1 cellular context compared by ENCODE assay signal in the genomic region with DNA sequence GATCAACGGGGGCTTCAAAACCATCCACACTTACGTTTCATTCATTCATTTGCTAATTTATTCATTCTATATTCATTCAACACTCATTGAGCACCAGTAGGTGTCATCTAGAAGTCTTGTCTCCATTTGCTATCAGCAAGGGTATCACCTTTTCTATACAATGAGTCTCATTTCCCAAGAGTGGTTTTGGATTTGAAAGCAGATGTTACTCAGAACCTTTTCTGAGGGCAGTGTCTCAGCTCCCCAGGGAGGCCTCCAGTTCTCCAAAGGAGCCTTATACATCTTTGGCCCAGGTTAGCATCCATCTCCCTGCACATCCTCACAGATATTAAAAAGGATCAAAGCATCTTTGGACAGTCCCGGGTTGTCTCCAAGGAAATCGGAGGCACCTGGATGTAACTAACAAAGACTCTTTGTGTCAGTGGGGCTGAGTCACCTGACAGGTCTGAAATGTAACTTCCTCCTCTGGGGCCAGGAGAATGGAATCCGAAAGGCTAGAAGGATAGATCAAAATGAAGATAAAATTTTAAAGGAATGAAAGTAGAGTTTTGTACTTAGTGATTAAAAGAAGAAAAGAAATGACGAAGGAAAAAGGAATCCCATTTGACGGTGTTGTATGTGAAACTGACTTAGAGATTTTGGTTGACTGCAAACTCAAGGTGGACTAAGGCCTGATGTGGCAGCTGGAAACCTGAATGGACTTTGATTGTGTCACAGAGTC.
TF ChIP-seq lines count a peak whose summit lies in the region.

No MANE protein-coding gene starts in this region.

TF ChIP-seq in HCT116, 20 proteins besides CTCF, POLR2A, EP300 and RAD21 (continued from another document):
- TF ChIP-seq POLR2AphosphoS5 (IDR thresholded peaks at IDR 0.05; ENCODE audit: low read depth, low read length) (no peak), ZNF274 (IDR thresholded peaks at IDR 0.05; ENCODE audit: low read depth, low read length) (no peak), CEBPB (IDR thresholded peaks at IDR 0.05; ENCODE audit: low read depth) (peak; percentile 55; the same call in 1 of the 2 replicates), EZH2phosphoT487 (IDR thresholded peaks at IDR 0.05; ENCODE audit: borderline replicate concordance) (no peak), SRF (IDR thresholded peaks at IDR 0.05; ENCODE audit: low read depth) (no peak), YY1 (IDR thresholded peaks at IDR 0.05; ENCODE audit: extremely low read depth, insufficient replicate concordance, low read depth, low read length) (peak; percentile 23), SIN3A (IDR thresholded peaks at IDR 0.05; ENCODE audit: low read depth) (peak; percentile 49), ELF1 (IDR thresholded peaks at IDR 0.05; ENCODE audit: borderline replicate concordance, low read depth) (no peak), ZFX (IDR thresholded peaks at IDR 0.05) (no peak), TCF7L2 (IDR thresholded peaks at IDR 0.05; ENCODE audit: borderline replicate concordance, extremely low read depth, insufficient read depth, insufficient read length) (peak; percentile 58)
- TF ChIP-seq, protein P1, sequence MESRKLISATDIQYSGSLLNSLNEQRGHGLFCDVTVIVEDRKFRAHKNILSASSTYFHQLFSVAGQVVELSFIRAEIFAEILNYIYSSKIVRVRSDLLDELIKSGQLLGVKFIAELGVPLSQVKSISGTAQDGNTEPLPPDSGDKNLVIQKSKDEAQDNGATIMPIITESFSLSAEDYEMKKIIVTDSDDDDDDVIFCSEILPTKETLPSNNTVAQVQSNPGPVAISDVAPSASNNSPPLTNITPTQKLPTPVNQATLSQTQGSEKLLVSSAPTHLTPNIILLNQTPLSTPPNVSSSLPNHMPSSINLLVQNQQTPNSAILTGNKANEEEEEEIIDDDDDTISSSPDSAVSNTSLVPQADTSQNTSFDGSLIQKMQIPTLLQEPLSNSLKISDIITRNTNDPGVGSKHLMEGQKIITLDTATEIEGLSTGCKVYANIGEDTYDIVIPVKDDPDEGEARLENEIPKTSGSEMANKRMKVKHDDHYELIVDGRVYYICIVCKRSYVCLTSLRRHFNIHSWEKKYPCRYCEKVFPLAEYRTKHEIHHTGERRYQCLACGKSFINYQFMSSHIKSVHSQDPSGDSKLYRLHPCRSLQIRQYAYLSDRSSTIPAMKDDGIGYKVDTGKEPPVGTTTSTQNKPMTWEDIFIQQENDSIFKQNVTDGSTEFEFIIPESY (IDR thresholded peaks at IDR 0.05; ENCODE audit: extremely low read depth, insufficient replicate concordance, low read length): no peak
- TF ChIP-seq, protein P2, sequence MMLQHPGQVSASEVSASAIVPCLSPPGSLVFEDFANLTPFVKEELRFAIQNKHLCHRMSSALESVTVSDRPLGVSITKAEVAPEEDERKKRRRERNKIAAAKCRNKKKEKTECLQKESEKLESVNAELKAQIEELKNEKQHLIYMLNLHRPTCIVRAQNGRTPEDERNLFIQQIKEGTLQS (IDR thresholded peaks at IDR 0.05): no peak
